1 cellular context compared by ENCODE assay signal in the genomic region with DNA sequence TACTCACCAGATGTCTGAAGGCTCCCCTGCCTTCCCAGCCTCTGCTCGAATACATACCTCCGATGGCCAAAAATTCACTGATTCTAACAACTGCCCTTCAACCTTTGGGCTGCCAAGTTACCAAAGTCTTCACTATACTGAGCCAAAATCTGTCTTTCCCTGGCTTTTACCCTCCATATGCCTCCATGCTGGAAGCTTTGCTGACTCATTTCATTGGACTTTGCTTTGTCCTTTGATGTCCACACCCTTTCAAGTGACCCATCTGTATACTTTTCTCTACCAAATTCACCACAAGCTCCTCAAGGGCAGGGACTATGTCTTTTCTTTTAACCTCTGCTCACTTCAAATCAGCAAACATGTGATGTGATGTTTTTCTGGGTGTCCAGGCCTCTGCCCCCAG.
TF ChIP-seq lines count a peak whose summit lies in the region.

No MANE protein-coding gene starts in this region.

TF ChIP-seq in H1, 55 proteins besides CTCF, POLR2A, EP300 and RAD21:
- TF ChIP-seq, protein P1, sequence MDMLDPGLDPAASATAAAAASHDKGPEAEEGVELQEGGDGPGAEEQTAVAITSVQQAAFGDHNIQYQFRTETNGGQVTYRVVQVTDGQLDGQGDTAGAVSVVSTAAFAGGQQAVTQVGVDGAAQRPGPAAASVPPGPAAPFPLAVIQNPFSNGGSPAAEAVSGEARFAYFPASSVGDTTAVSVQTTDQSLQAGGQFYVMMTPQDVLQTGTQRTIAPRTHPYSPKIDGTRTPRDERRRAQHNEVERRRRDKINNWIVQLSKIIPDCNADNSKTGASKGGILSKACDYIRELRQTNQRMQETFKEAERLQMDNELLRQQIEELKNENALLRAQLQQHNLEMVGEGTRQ (IDR thresholded peaks at IDR 0.05; ENCODE audit: low read length): no peak
- TF ChIP-seq PHF8 (conservative IDR thresholded peaks at IDR 0.05; ENCODE audit: low read depth, low read length): no peak
- TF ChIP-seq KDM4A (IDR thresholded peaks at IDR 0.05; ENCODE audit: low read depth, low read length, severe bottlenecking): no peak
- no peak for TF ChIP-seq SAP30 (IDR thresholded peaks at IDR 0.05; ENCODE audit: insufficient read depth, insufficient replicate concordance, low read length)
- TF ChIP-seq SIN3A (conservative IDR thresholded peaks at IDR 0.05 in 1 of 2, IDR thresholded peaks at IDR 0.05 in 1 of 2; ENCODE audit: low read depth in 1 of 2, low read length in 2 of 2): no peak
- no peak for TF ChIP-seq SP2 (IDR thresholded peaks at IDR 0.05; ENCODE audit: low read length)
- no peak for TF ChIP-seq SRF (IDR thresholded peaks at IDR 0.05; ENCODE audit: low read depth, low read length)
- no peak for TF ChIP-seq TAF7 (optimal IDR thresholded peaks at IDR 0.05; ENCODE audit: borderline replicate concordance, low read depth, low read length)
TF ChIP-seq in H1: peak in this region for 0.
